17 cellular contexts compared by ENCODE assay signal in the genomic region with DNA sequence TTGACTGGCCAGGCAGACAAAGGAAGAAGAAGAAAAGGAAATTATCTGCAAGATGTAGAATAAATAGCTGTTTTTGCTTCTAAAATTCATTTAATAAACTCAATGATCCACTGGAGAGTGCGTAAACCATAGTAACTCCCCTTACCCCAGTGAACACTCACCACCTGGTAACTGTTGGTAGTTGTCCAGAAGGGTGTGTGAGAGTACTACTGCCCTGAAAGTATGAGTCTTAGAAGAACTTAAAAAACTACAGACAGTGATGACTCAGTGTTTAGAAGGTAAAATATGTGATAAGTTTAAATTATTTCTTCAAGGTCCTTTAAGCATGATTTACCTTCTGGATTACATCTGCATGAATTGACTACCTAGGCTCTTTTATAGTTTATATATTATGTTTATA. TPM values are rescaled to one million over a fixed set of nuclear protein-coding genes. Genes with fewer than 3 reads are reported as not detected.
DNase-seq lines count a peak whose midpoint lies in the region; ATAC-seq and TF ChIP-seq lines count a peak whose summit lies in the region.
"Had no signal": no experiment of that assay in that cellular context is flagged by ENCODE, and none has a peak within 500 bp of the region (broad histone marks: within the 10 kb centered on the region; RNA-seq: fewer than 3 reads in every experiment).

No MANE protein-coding gene starts in this region.

- H4K20me1 ChIP-seq in PC-3 (ENCODE audit: low read length), result no peaks in the 10 kb centered on the region

- no peak overlapping the region for H4K91ac ChIP-seq in trophoblast cell (ENCODE audit: low read depth, low read length)

- peak; percentile 77 for ATAC-seq in PC-3
- ATAC-seq: A549 had no signal

- H3K4me3 ChIP-seq in PC-3 (ENCODE audit: low read length) (no peak overlapping the region), epithelial cell of proximal tubule (ENCODE audit: low read depth, low read length) (no peak overlapping the region), trophoblast cell (ENCODE audit: low read depth, low read length) (no peak overlapping the region)
- H3K4me3 ChIP-seq: A549, heart right ventricle, tibial nerve had no signal

- H3K14ac ChIP-seq in trophoblast cell (ENCODE audit: low read length), result no peak overlapping the region

- H2AFZ ChIP-seq in PC-3 (ENCODE audit: low read length) (no peak overlapping the region), trophoblast cell (ENCODE audit: insufficient read depth, low read length, poor library complexity) (no peak overlapping the region)

- no peak overlapping the region for H3K23ac ChIP-seq in trophoblast cell (ENCODE audit: low read length)

- H3K27ac ChIP-seq in PC-3 (ENCODE audit: low read length) (peak overlapping the region; percentile 72), trophoblast cell (ENCODE audit: low read depth, low read length) (no peak overlapping the region)
- H3K27ac ChIP-seq: A549, tibial nerve, WERI-Rb-1 had no signal

- H3K27me3 ChIP-seq in PC-3 (ENCODE audit: low read length) (no peaks in the 10 kb centered on the region), trophoblast cell (ENCODE audit: insufficient read depth, low read length) (no peaks in the 10 kb centered on the region)
- H3K27me3 ChIP-seq: heart right ventricle, tibial nerve had no signal

- POLR2A ChIA-PET in PC-3 (lab: Charles Lee; ENCODE audit: unreplicated experiment), result no interaction called here

- H4K8ac ChIP-seq in trophoblast cell (ENCODE audit: low read depth, low read length), result no peak overlapping the region

- no peak overlapping the region for H2AK5ac ChIP-seq in trophoblast cell (ENCODE audit: low read length)

- no CpG with 5 or more reads among the region's 1 CpG for WGBS in trophoblast cell (ENCODE audit: extremely low coverage, insufficient coverage, insufficient read length)

- H3K36me3 ChIP-seq in PC-3 (ENCODE audit: low read depth, low read length), result no peaks in the 10 kb centered on the region
- H3K36me3 ChIP-seq in trophoblast cell (ENCODE audit: control insufficient read depth in 1 of 2, insufficient read depth in 2 of 2, low read length in 2 of 2), result no peaks in the 10 kb centered on the region
- H3K36me3 ChIP-seq: heart right ventricle, tibial nerve, WERI-Rb-1 had no signal

- BruUV-seq in PC-3 (replicated peaks; lab: Mats Ljungman, UMichigan), result no TSS peak

- peak overlapping the region; percentile 37 for H3K9ac ChIP-seq in PC-3 (ENCODE audit: low read length)
- H3K9ac ChIP-seq in trophoblast cell (ENCODE audit: low read length), result no peak overlapping the region

- H3K4me1 ChIP-seq in PC-3 (ENCODE audit: insufficient read depth, low read length) (peaks cover 32% of the 10 kb centered on the region), trophoblast cell (ENCODE audit: control insufficient read depth in 1 of 2, insufficient read depth in 2 of 2, low read length in 2 of 2) (no peaks in the 10 kb centered on the region)

- H3K79me2 ChIP-seq in PC-3 (ENCODE audit: low read length) (no peaks in the 10 kb centered on the region), trophoblast cell (ENCODE audit: control insufficient read depth, insufficient read depth, low read length, poor library complexity) (no peaks in the 10 kb centered on the region)

- no peaks in the 10 kb centered on the region for H3K79me1 ChIP-seq in trophoblast cell (ENCODE audit: low read length)

- H3F3A ChIP-seq in PC-3 (ENCODE audit: low read length, unreplicated experiment), result no peaks in the 10 kb centered on the region

- in situ Hi-C loops in GM13976 (cut with MboI; ENCODE audit: low sequenced_read_pairs, unreplicated experiment), result no loop called here

- no peak overlapping the region for H4K12ac ChIP-seq in trophoblast cell (ENCODE audit: low read depth, low read length)

- no peaks in the 10 kb centered on the region for H3K9me2 ChIP-seq in PC-3 (replicated peaks; ENCODE audit: low read length)

- H3K4me2 ChIP-seq in PC-3 (ENCODE audit: low read length), result peak overlapping the region; percentile 28
- no peak overlapping the region for H3K4me2 ChIP-seq in trophoblast cell (ENCODE audit: low read length)
- H3K4me2 ChIP-seq: A549 had no signal

- TF ChIP-seq CTCF in PC-3 (conservative IDR thresholded peaks at IDR 0.05; ENCODE audit: low read depth, low read length), result peak; percentile 62
- TF ChIP-seq CTCF in epithelial cell of proximal tubule (conservative IDR thresholded peaks at IDR 0.05; ENCODE audit: low read depth, low read length), result peak; percentile 55
- TF ChIP-seq CTCF in GM13976 (IDR thresholded peaks at IDR 0.05; ENCODE audit: borderline replicate concordance, control extremely low read depth, extremely low read depth, insufficient read depth, missing control alignments), result no peak

- DNase-seq in SKM-1 treated with dmso at 0.1 percent for 144 hours (lab: John Stamatoyannopoulos, UW; ENCODE audit: unreplicated experiment) (peak; percentile 20), SKM-1 (lab: John Stamatoyannopoulos, UW; ENCODE audit: unreplicated experiment) (no peak), PC-3 (peak; percentile 92), epithelial cell of proximal tubule (ENCODE audit: low read depth) (no peak), GM13976 (ENCODE audit: low spot score) (no peak), trophoblast cell (no peak), NCI-H748 treated with DMSO at 0.1 percent for 48 hours (lab: John Stamatoyannopoulos, UW) (no peak)
- DNase-seq in central memory CD4-positive, alpha-beta T cell, result no peak
- DNase-seq: amygdala; DMS153; effector CD4-positive, alpha-beta T cell; heart right ventricle; NCI-H2227 treated with DMSO at 0.1 percent for 48 hours; SIG-M5; WERI-Rb-1 had no signal

- intact Hi-C loops in PC-3 (cut with micrococcal nuclease), result loop anchor here (5.0 kb wide), 1 partner anchor 775 kb away; no protein-coding TSS in a partner anchor

- no peak overlapping the region for H2BK120ac ChIP-seq in trophoblast cell (ENCODE audit: insufficient read depth, low read length, poor library complexity)

- CTCF ChIA-PET in PC-3 (lab: Charles Lee), result no interaction called here

- H3K4ac ChIP-seq in trophoblast cell (ENCODE audit: low read depth, low read length), result no peak overlapping the region

- no peak overlapping the region for H2BK5ac ChIP-seq in trophoblast cell (ENCODE audit: low read depth, low read length, poor library complexity)

- H3K9me3 ChIP-seq in PC-3 (ENCODE audit: low read length) (no peaks in the 10 kb centered on the region), trophoblast cell (ENCODE audit: insufficient read depth, low read depth, low read length) (peaks cover 5% of the 10 kb centered on the region)

- no peak overlapping the region for H2BK12ac ChIP-seq in trophoblast cell (ENCODE audit: low read length)

- no peak overlapping the region for H3K18ac ChIP-seq in trophoblast cell (ENCODE audit: low read length)

RNA-seq across cellular contexts. Expression of a gene that starts 53.0 kb away (rescaled TPM):
- total RNA-seq in PC-3 (2014; rRNA removed), result 13.7 and 16.9 TPM in 2 replicates
- 13.7 and 20.5 TPM in 2 replicates for total RNA-seq in epithelial cell of proximal tubule
- polyA plus RNA-seq in trophoblast cell (2013), result 4.9 and 5.3 TPM in 2 replicates

Comparison
In these comparisons a context has a peak if more than half of its experiments do, and no peak if none do; other contexts are left out.
1. DNase-seq: peak in SKM-1 treated with dmso at 0.1 percent for 144 hours (single experiment) and PC-3 (single experiment); none in SKM-1 (single experiment), epithelial cell of proximal tubule (single experiment), GM13976 (single experiment), trophoblast cell (0 of 2), central memory CD4-positive, alpha-beta T cell (single experiment) and NCI-H748 treated with DMSO at 0.1 percent for 48 hours (single experiment).